ENCODE assay signal across 9 cellular contexts in genomic region chr12:98227162-98227561, GRCh38.
DNase-seq lines count a peak whose midpoint lies in the region; ATAC-seq and TF ChIP-seq lines count a peak whose summit lies in the region.
"Had no signal": no experiment of that assay in that cellular context is flagged by ENCODE, and none has a peak within 500 bp of the region (broad histone marks: within the 10 kb centered on the region; RNA-seq: fewer than 3 reads in every experiment).

No MANE protein-coding gene starts in this region.

- no peak overlapping the region for H3K27ac ChIP-seq in transverse colon
- H3K27ac ChIP-seq in naive thymus-derived CD4-positive, alpha-beta T cell (ENCODE audit: low read depth, low read length) = no peak overlapping the region
- no peak overlapping the region for H3K27ac ChIP-seq in caudate nucleus (ENCODE audit: low read depth, low read length)
- H3K27ac ChIP-seq: BLaER1 had no signal

- in situ Hi-C loops in transverse colon (cut with MboI; ENCODE audit: low pct_ligation_motif_present in 1 of 4, low pct_unique_long_range_greater_than_20kb in 1 of 4, low sequenced_read_pairs in 3 of 4) = no loop called here

- H3K4me3 ChIP-seq in transverse colon = no peak overlapping the region
- no peak overlapping the region for H3K4me3 ChIP-seq in naive thymus-derived CD4-positive, alpha-beta T cell (ENCODE audit: low read length)
- H3K4me3 ChIP-seq: BLaER1 had no signal

- no peak overlapping the region for H3K4me3 Mint-ChIP-seq in endothelial cell (ENCODE audit: unreplicated experiment)
- no peak overlapping the region for H3K4me3 Mint-ChIP-seq in naive thymus-derived CD4-positive, alpha-beta T cell

- CTCF ChIA-PET in naive thymus-derived CD4-positive, alpha-beta T cell (lab: Charles Lee) = no interaction called here

- no peaks in the 10 kb centered on the region for H3K27me3 Mint-ChIP-seq in endothelial cell (ENCODE audit: unreplicated experiment)
- peaks cover 1 to 22% (median 11%) of the 10 kb centered on the region in 5 donors for H3K27me3 Mint-ChIP-seq in naive thymus-derived CD4-positive, alpha-beta T cell

- H3K9me3 ChIP-seq in transverse colon = no peaks in the 10 kb centered on the region
- no peaks in the 10 kb centered on the region for H3K9me3 ChIP-seq in naive thymus-derived CD4-positive, alpha-beta T cell (ENCODE audit: control insufficient read depth in 2 of 3, low read length in 3 of 3)

- H3K4me1 ChIP-seq in transverse colon = no peaks in the 10 kb centered on the region
- H3K4me1 ChIP-seq in naive thymus-derived CD4-positive, alpha-beta T cell (ENCODE audit: control insufficient read depth in 2 of 2, insufficient read depth in 2 of 2, low read length in 2 of 2) = no peaks in the 10 kb centered on the region

- TF ChIP-seq POLR2A in transverse colon (IDR thresholded peaks at IDR 0.05) = no peak

- no peak overlapping the region for H3K27ac Mint-ChIP-seq in endothelial cell (ENCODE audit: unreplicated experiment)
- no peak overlapping the region for H3K27ac Mint-ChIP-seq in naive thymus-derived CD4-positive, alpha-beta T cell

- peak; percentile 50 for TF ChIP-seq CTCF in endothelial cell (IDR thresholded peaks at IDR 0.05; ENCODE audit: unreplicated experiment)
- TF ChIP-seq CTCF in transverse colon (IDR thresholded peaks at IDR 0.05) = peak in 3 of 5 experiments; percentile 7 to 14 (median 11)

- no peaks in the 10 kb centered on the region for H3K4me1 Mint-ChIP-seq in endothelial cell (ENCODE audit: unreplicated experiment)
- no peaks in the 10 kb centered on the region for H3K4me1 Mint-ChIP-seq in naive thymus-derived CD4-positive, alpha-beta T cell

- H3K36me3 ChIP-seq in transverse colon = no peaks in the 10 kb centered on the region
- no peaks in the 10 kb centered on the region for H3K36me3 ChIP-seq in naive thymus-derived CD4-positive, alpha-beta T cell (ENCODE audit: control insufficient read depth in 2 of 3, insufficient read depth in 3 of 3, low read length in 3 of 3)
- H3K36me3 ChIP-seq: BLaER1 had no signal

- 65 to 74% methylated on average over 4 to 6 of the region's 6 CpGs for WGBS in transverse colon (ENCODE audit: low coverage in 1 of 2), 2 donors

- peak; percentile 38 for DNase-seq in NCI-H748 (lab: John Stamatoyannopoulos, UW; ENCODE audit: unreplicated experiment)
- no peak for DNase-seq in NCI-H748 treated with DMSO at 0.1 percent for 48 hours (lab: John Stamatoyannopoulos, UW)
- DNase-seq in NCI-H82 treated with DMSO at 0.1 percent for 48 hours (lab: John Stamatoyannopoulos, UW; ENCODE audit: unreplicated experiment) = peak; percentile 48
- DNase-seq in endothelial cell (ENCODE audit: low spot score) = no peak
- DNase-seq in transverse colon = no peak
- no peak for DNase-seq in naive thymus-derived CD4-positive, alpha-beta T cell
- DNase-seq in caudate nucleus (lab: John Stamatoyannopoulos, UW) = no peak

- no peak for ATAC-seq in esophagus mucosa
- ATAC-seq in naive thymus-derived CD4-positive, alpha-beta T cell = no peak

- no peaks in the 10 kb centered on the region for H3K36me3 Mint-ChIP-seq in endothelial cell (ENCODE audit: low read depth, unreplicated experiment)
- H3K36me3 Mint-ChIP-seq in naive thymus-derived CD4-positive, alpha-beta T cell = no peaks in the 10 kb centered on the region

- intact Hi-C loops in transverse colon (cut with DNase I; ENCODE audit: low total_unique reads) = no loop called here
- intact Hi-C loops in naive thymus-derived CD4-positive, alpha-beta T cell (cut with micrococcal nuclease) = loop anchor here in 1 of 2 donors (2.0 to 5.0 kb wide), 2 partner anchors 145 to 170 kb away; no protein-coding TSS in a partner anchor

- no peak for TF ChIP-seq EP300 in transverse colon (IDR thresholded peaks at IDR 0.05; ENCODE audit: low read depth)

- POLR2A ChIA-PET in naive thymus-derived CD4-positive, alpha-beta T cell (lab: Charles Lee) = no interaction called here

- H3K27me3 ChIP-seq in transverse colon = no peaks in the 10 kb centered on the region
- H3K27me3 ChIP-seq in naive thymus-derived CD4-positive, alpha-beta T cell (ENCODE audit: control insufficient read depth in 2 of 2, insufficient read depth in 2 of 2, low read length in 2 of 2) = no peaks in the 10 kb centered on the region
- H3K27me3 ChIP-seq: BLaER1 had no signal

- H3K9me3 Mint-ChIP-seq in endothelial cell (ENCODE audit: unreplicated experiment) = no peaks in the 10 kb centered on the region
- peaks cover 0 to 7% (median 0%) of the 10 kb centered on the region in 11 donors for H3K9me3 Mint-ChIP-seq in naive thymus-derived CD4-positive, alpha-beta T cell

Comparison
In these comparisons a context has a peak if more than half of its experiments do, and no peak if none do; other contexts are left out.
1. DNase-seq: peak in NCI-H748 (single experiment) and NCI-H82 treated with DMSO at 0.1 percent for 48 hours (single experiment); none in NCI-H748 treated with DMSO at 0.1 percent for 48 hours (single experiment), endothelial cell (single experiment), transverse colon (single experiment), naive thymus-derived CD4-positive, alpha-beta T cell (0 of 9) and caudate nucleus (0 of 61).